In the genomic region with DNA sequence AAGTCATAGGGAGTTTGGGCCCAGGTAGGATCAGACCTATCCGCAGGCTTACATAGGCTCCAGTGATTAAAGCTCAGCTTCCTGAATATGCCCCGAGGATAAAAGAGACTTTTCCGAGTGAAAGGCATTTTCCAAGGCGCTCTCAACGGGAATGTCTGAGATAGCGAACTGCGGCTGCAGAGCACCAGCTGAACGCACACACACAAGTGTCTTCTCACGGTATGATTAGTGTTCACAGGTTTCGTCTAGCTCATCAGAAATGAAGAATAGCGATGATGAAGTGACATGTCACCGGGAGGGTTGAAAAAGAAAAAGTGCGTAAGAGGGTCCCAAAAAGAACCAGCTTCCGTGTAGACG, we compare ENCODE assay signal across 8 cellular contexts. TPM values are rescaled to one million over a fixed set of nuclear protein-coding genes. Genes with fewer than 3 reads are reported as not detected.
A peak's percentile ranks its signal among the peaks of the same experiment; 100 is the strongest.
DNase-seq lines count a peak whose midpoint lies in the region; FAIRE-seq and TF ChIP-seq lines count a peak whose summit lies in the region.

No MANE protein-coding gene starts in this region.

- no peak for FAIRE-seq in endothelial cell of umbilical vein (lab: Jason Lieb, UNC)

- no peaks in the 10 kb centered on the region for H4K20me1 ChIP-seq in endothelial cell of umbilical vein (replicated peaks; ENCODE audit: control insufficient read depth, extremely low read depth, insufficient read depth, low read length)

- peak overlapping the region; percentile 72 for H3K4me2 ChIP-seq in endothelial cell of umbilical vein (ENCODE audit: insufficient read depth, low read length)

- POLR2A ChIA-PET in endothelial cell of umbilical vein (lab: Charles Lee): interaction anchor here (1.4 kb wide), 1 partner anchor 211 kb away, joined by 4 read pairs; no protein-coding TSS in a partner anchor

- no peaks in the 10 kb centered on the region for H3K27me3 ChIP-seq in H7 (ENCODE audit: control insufficient read depth, insufficient read depth, low read length)
- no peaks in the 10 kb centered on the region for H3K27me3 ChIP-seq in NT2/D1 (ENCODE audit: insufficient read depth, insufficient read length)
- no peaks in the 10 kb centered on the region for H3K27me3 ChIP-seq in endothelial cell of umbilical vein (ENCODE audit: control insufficient read depth in 2 of 2, insufficient read depth in 2 of 2, low read length in 2 of 2)

- no peaks in the 10 kb centered on the region for H3K36me3 ChIP-seq in H7 (replicated peaks; ENCODE audit: control insufficient read depth, insufficient read depth, low read length)
- no peaks in the 10 kb centered on the region for H3K36me3 ChIP-seq in NT2/D1 (ENCODE audit: insufficient read depth, insufficient read length, low read length)
- no peaks in the 10 kb centered on the region for H3K36me3 ChIP-seq in endothelial cell of umbilical vein (ENCODE audit: control insufficient read depth in 2 of 2, extremely low read depth in 1 of 2, insufficient read depth in 2 of 2, low read length in 2 of 2)

- H3K4me3 Mint-ChIP-seq in neural crest cell: peak overlapping the region; percentile 88

- no peak overlapping the region for H3K27ac Mint-ChIP-seq in neural crest cell (ENCODE audit: unreplicated experiment)

- TF ChIP-seq CTCF in GM12865 (IDR thresholded peaks at IDR 0.05; ENCODE audit: insufficient read depth, low read depth, low read length, missing control alignments) (no peak), endothelial cell of umbilical vein (IDR thresholded peaks at IDR 0.05; ENCODE audit: extremely low read depth in 1 of 2, insufficient read depth in 1 of 2, low read depth in 1 of 2, low read length in 2 of 2) (no peak), neural crest cell (conservative IDR thresholded peaks at IDR 0.05) (no peak)

- DNase-seq in GM12865 (ENCODE audit: low read depth) (no peak), H7 (peak; percentile 12), NT2/D1 (ENCODE audit: low read depth, low spot score) (peak; percentile 6), endothelial cell of umbilical vein (ENCODE audit: low read depth, low spot score) (no peak), neural crest cell (ENCODE audit: low read depth, low spot score) (no peak), NCI-H510A (lab: John Stamatoyannopoulos, UW) (no peak), LoVo (ENCODE audit: low spot score) (no peak), HUDEP-2 (lab: John Stamatoyannopoulos, UW; ENCODE audit: unreplicated experiment in 76 of 76) (no peak)

- no TSS peak for BruUV-seq in endothelial cell of umbilical vein (replicated peaks; lab: Mats Ljungman, UMichigan)

- H3K9me1 ChIP-seq in endothelial cell of umbilical vein (replicated peaks; ENCODE audit: control insufficient read depth, extremely low read depth, insufficient read depth, low read length): no peaks in the 10 kb centered on the region

- H2AFZ ChIP-seq in endothelial cell of umbilical vein (ENCODE audit: low read depth, low read length): peak overlapping the region; percentile 96

- no peaks in the 10 kb centered on the region for H3K9me3 Mint-ChIP-seq in neural crest cell

- no peak overlapping the region for H3K27ac ChIP-seq in endothelial cell of umbilical vein (ENCODE audit: insufficient read depth, low read depth, low read length)

- peaks cover 5% of the 10 kb centered on the region for H3K27me3 Mint-ChIP-seq in neural crest cell (ENCODE audit: low read depth)

- CTCF ChIA-PET in endothelial cell of umbilical vein (lab: Charles Lee): interaction anchor here (0.7 to 6.4 kb wide), 21 partner anchors 8 to 440 kb away, joined by 3 to 161 read pairs (median 4); no protein-coding TSS in a partner anchor

- H3K9ac ChIP-seq in NT2/D1 (ENCODE audit: insufficient read length, low read depth): peak overlapping the region; percentile 77
- peak overlapping the region; percentile 78 for H3K9ac ChIP-seq in endothelial cell of umbilical vein (replicated peaks; ENCODE audit: extremely low read depth, insufficient read depth, low read length)

- no peaks in the 10 kb centered on the region for H3K9me3 ChIP-seq in NT2/D1 (ENCODE audit: insufficient read depth, low read length)
- no peaks in the 10 kb centered on the region for H3K9me3 ChIP-seq in endothelial cell of umbilical vein (replicated peaks; ENCODE audit: control insufficient read depth, insufficient read depth, low read length)

- H3K36me3 Mint-ChIP-seq in neural crest cell (ENCODE audit: low read depth): no peaks in the 10 kb centered on the region

- H3K4me1 ChIP-seq in NT2/D1 (ENCODE audit: insufficient read depth, insufficient read length) (no peaks in the 10 kb centered on the region), endothelial cell of umbilical vein (ENCODE audit: control insufficient read depth, extremely low read depth, insufficient read depth, low read length) (peaks cover 10% of the 10 kb centered on the region)

- H3K4me3 ChIP-seq in GM12865 (ENCODE audit: low read depth, low read length) (peak overlapping the region; percentile 73), H7 (ENCODE audit: insufficient read depth, low read depth, low read length) (peak overlapping the region; percentile 98), NT2/D1 (ENCODE audit: insufficient read length, low read depth) (peak overlapping the region; percentile 62), endothelial cell of umbilical vein (replicated peaks in 1 of 3; ENCODE audit: insufficient read depth in 1 of 3, low read depth in 1 of 3, low read length in 3 of 3) (peak overlapping the region; percentile 74 to 90 (median 87))

- H3K79me2 ChIP-seq in endothelial cell of umbilical vein (ENCODE audit: control insufficient read depth, insufficient read depth, low read length): no peaks in the 10 kb centered on the region

- dilution Hi-C loops in endothelial cell of umbilical vein (cut with MboI; ENCODE audit: extremely low pct_ligation_motif_present, low sequenced_read_pairs): no loop called here

- intact Hi-C loops in endothelial cell of umbilical vein (cut with micrococcal nuclease): loop anchor here (2.0 to 10.0 kb wide), 2 partner anchors 64 to 436 kb away; no protein-coding TSS in a partner anchor

- TF ChIP-seq POLR2A in endothelial cell of umbilical vein (IDR thresholded peaks at IDR 0.05; ENCODE audit: low read depth, low read length): no peak

- peaks cover 40% of the 10 kb centered on the region for H3K4me1 Mint-ChIP-seq in neural crest cell

TF ChIP-seq in endothelial cell of umbilical vein, 7 proteins besides CTCF, POLR2A, EP300 and RAD21:
- TF ChIP-seq MYC (IDR thresholded peaks at IDR 0.05; ENCODE audit: low read depth, low read length) (no peak), EZH2 (IDR thresholded peaks at IDR 0.05; ENCODE audit: borderline replicate concordance, low read depth, low read length, severe bottlenecking) (no peak), GATA2 (IDR thresholded peaks at IDR 0.05; ENCODE audit: insufficient read depth, insufficient read length, low read depth, low read length) (no peak), FOS (IDR thresholded peaks at IDR 0.05; ENCODE audit: borderline replicate concordance, insufficient read depth, low read length) (no peak), JUN (IDR thresholded peaks at IDR 0.05; ENCODE audit: borderline replicate concordance, insufficient read depth, insufficient read length, low read depth) (no peak), POLR2AphosphoS5 (IDR thresholded peaks at IDR 0.05; ENCODE audit: insufficient read depth, low read depth, low read length) (no peak)
- TF ChIP-seq, protein P1, sequence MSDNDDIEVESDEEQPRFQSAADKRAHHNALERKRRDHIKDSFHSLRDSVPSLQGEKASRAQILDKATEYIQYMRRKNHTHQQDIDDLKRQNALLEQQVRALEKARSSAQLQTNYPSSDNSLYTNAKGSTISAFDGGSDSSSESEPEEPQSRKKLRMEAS (IDR thresholded peaks at IDR 0.05; ENCODE audit: insufficient read depth, insufficient read length): no peak

RNA-seq across cellular contexts. Expression of a gene that starts 0.6 kb away (rescaled TPM):
- total RNA-seq in H7 (2014; rRNA removed; shearing (Covaris generic)): 19.4 and 23.4 TPM in 2 replicates
- 8.7 and 8.8 TPM in 2 replicates for total RNA-seq in endothelial cell of umbilical vein
- 1.3 and 1.6 TPM in 2 replicates for polyA plus RNA-seq in endothelial cell of umbilical vein
- 1.2 and 1.3 TPM in 2 replicates for polyA plus RNA-seq in endothelial cell of umbilical vein (2011; cell fraction: cytosol; rRNA removed)
- polyA plus RNA-seq in endothelial cell of umbilical vein (2011; cell fraction: nucleus; rRNA removed): 2.1 and 2.4 TPM in 2 replicates
- 0.14 and 0.25 TPM in 2 replicates for polyA plus RNA-seq in endothelial cell of umbilical vein (2012)
- 3.4 and 4.9 TPM in 2 replicates for polyA minus RNA-seq in endothelial cell of umbilical vein
- 13.3 TPM for polyA minus RNA-seq in endothelial cell of umbilical vein (2011; cell fraction: cytosol; rRNA and poly(A)+ RNA removed)
- 4.6 and 5.1 TPM in 2 replicates for polyA minus RNA-seq in endothelial cell of umbilical vein (2011; cell fraction: nucleus; rRNA and poly(A)+ RNA removed)
- total RNA-seq in neural crest cell: 4.5 and 5.0 TPM in 2 replicates

Comparison
In these comparisons a context has a peak if more than half of its experiments do, and no peak if none do; other contexts are left out.
1. DNase-seq: peak in H7 (single experiment) and NT2/D1 (single experiment); none in GM12865 (single experiment), endothelial cell of umbilical vein (single experiment), neural crest cell (single experiment), NCI-H510A (single experiment), LoVo (single experiment) and HUDEP-2 (0 of 76).
2. Peak in every context shown above with its lines, with median percentiles within 50 percentile points of each other: H3K4me3 ChIP-seq.